ENCODE assay signal across 2 cellular contexts in genomic region chr9:68998812-68999211, GRCh38.
TF ChIP-seq lines count a peak whose summit lies in the region.

No MANE protein-coding gene starts in this region.

TF ChIP-seq in GM23338, 12 proteins besides CTCF, POLR2A, EP300 and RAD21:
- no peak for TF ChIP-seq CREB1 (CRISPR knock-in tag; IDR thresholded peaks at IDR 0.05; ENCODE audit: low read depth)
- no peak for TF ChIP-seq STAT1 (IDR thresholded peaks at IDR 0.05; ENCODE audit: unreplicated experiment)
- no peak for TF ChIP-seq REST (IDR thresholded peaks at IDR 0.05; ENCODE audit: unreplicated experiment)
- no peak for TF ChIP-seq EZH2 (IDR thresholded peaks at IDR 0.05; ENCODE audit: low read depth, unreplicated experiment)
- no peak for TF ChIP-seq ZNF462 (CRISPR knock-in tag; IDR thresholded peaks at IDR 0.05)
- no peak for TF ChIP-seq ETS1 (IDR thresholded peaks at IDR 0.05)
- no peak for TF ChIP-seq EZH2phosphoT487 (IDR thresholded peaks at IDR 0.05; ENCODE audit: unreplicated experiment)
- no peak for TF ChIP-seq JUNB (IDR thresholded peaks at IDR 0.05; ENCODE audit: unreplicated experiment)
- no peak for TF ChIP-seq POLR2AphosphoS5 (IDR thresholded peaks at IDR 0.05; ENCODE audit: low read depth)
- TF ChIP-seq NANOG (IDR thresholded peaks at IDR 0.05; ENCODE audit: borderline replicate concordance), result no peak
- no peak for TF ChIP-seq ZNF114 (CRISPR knock-in tag; IDR thresholded peaks at IDR 0.05)
- no peak for TF ChIP-seq ZNF331 (CRISPR knock-in tag; IDR thresholded peaks at IDR 0.05; ENCODE audit: low read depth)

TF ChIP-seq in GM12878, 131 proteins besides CTCF, POLR2A, EP300 and RAD21:
- TF ChIP-seq RUNX3 (IDR thresholded peaks at IDR 0.05; ENCODE audit: low read length) (peak; percentile 41; the same call in 1 of the 2 replicates), ATF7 (IDR thresholded peaks at IDR 0.05; ENCODE audit: low read depth) (peak; percentile 10; the same call in 1 of the 2 replicates), SPI1 (IDR thresholded peaks at IDR 0.05; ENCODE audit: borderline replicate concordance, insufficient read depth, low read depth, low read length) (no peak), ZZZ3 (IDR thresholded peaks at IDR 0.05; ENCODE audit: control insufficient read depth, insufficient read length, low read depth) (no peak), SKIL (IDR thresholded peaks at IDR 0.05; ENCODE audit: low read depth, poor library complexity, severe bottlenecking) (no peak)
